In the genomic region with DNA sequence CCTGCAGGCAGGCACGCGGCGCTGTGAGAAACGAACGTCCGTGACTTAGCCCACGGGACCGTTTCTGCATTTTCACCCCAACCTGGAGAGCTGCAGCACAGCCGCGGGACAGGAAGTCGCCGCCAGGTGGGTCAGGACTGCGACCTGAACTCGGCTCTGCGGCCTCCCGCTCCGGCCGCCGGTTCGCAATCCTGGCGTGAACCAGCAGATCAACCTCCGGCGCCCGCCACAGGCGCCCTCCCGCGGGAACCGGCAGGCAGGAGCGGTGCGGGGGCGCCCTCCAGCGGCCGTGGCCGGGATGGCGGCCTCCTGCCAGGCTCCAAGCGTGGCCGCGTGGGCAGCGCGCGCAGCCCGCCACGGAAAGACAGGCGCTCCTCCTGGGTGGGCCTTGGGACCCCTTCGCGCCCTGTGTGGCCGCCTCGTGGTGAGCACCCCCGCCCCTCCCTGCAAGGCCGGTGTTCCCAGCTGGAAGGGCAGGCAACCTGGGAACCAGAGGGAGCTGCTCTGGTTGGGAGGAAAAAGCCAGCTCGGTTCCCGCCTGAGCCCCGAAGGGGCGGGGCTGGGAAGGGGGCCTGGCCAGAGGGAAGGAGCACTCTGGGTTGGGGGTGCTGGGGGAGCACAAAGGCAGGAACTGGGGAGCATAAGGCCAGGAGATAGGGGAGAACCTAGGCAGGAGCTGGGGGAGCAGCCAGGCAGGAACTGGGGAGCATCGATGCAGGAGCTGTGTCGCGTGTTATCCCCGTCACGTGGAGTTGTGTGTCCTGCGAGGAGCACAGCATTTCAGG, we compare ENCODE assay signal across 1 cellular context.
A peak's percentile ranks its signal among the peaks of the same experiment; 100 is the strongest.
TF ChIP-seq lines count a peak whose summit lies in the region.

No MANE protein-coding gene starts in this region.

TF ChIP-seq in HepG2, 621 proteins besides CTCF, POLR2A, EP300 and RAD21 (continued from another document and continues in another):
- TF ChIP-seq, protein P1, sequence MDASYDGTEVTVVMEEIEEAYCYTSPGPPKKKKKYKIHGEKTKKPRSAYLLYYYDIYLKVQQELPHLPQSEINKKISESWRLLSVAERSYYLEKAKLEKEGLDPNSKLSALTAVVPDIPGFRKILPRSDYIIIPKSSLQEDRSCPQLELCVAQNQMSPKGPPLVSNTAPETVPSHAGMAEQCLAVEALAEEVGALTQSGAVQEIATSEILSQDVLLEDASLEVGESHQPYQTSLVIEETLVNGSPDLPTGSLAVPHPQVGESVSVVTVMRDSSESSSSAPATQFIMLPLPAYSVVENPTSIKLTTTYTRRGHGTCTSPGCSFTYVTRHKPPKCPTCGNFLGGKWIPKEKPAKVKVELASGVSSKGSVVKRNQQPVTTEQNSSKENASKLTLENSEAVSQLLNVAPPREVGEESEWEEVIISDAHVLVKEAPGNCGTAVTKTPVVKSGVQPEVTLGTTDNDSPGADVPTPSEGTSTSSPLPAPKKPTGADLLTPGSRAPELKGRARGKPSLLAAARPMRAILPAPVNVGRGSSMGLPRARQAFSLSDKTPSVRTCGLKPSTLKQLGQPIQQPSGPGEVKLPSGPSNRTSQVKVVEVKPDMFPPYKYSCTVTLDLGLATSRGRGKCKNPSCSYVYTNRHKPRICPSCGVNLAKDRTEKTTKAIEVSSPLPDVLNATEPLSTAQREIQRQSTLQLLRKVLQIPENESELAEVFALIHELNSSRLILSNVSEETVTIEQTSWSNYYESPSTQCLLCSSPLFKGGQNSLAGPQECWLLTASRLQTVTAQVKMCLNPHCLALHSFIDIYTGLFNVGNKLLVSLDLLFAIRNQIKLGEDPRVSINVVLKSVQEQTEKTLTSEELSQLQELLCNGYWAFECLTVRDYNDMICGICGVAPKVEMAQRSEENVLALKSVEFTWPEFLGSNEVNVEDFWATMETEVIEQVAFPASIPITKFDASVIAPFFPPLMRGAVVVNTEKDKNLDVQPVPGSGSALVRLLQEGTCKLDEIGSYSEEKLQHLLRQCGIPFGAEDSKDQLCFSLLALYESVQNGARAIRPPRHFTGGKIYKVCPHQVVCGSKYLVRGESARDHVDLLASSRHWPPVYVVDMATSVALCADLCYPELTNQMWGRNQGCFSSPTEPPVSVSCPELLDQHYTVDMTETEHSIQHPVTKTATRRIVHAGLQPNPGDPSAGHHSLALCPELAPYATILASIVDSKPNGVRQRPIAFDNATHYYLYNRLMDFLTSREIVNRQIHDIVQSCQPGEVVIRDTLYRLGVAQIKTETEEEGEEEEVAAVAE (CRISPR knock-in tag; IDR thresholded peaks at IDR 0.05; ENCODE audit: borderline replicate concordance): no peak
- TF ChIP-seq KLF16 (CRISPR knock-in tag; IDR thresholded peaks at IDR 0.05) (peak in 1 of 2 experiments; percentile 76; a peak in 1 of 4 replicates), CREM (IDR thresholded peaks at IDR 0.05) (no peak), CREM (CRISPR knock-in tag; IDR thresholded peaks at IDR 0.05) (no peak), SPEN (CRISPR knock-in tag; IDR thresholded peaks at IDR 0.05; ENCODE audit: low read depth) (peak; percentile 70), HINFP (CRISPR knock-in tag; IDR thresholded peaks at IDR 0.05; ENCODE audit: low read depth) (peak; percentile 73; the same call in 1 of the 2 replicates), PAX8 (CRISPR knock-in tag; IDR thresholded peaks at IDR 0.05; ENCODE audit: borderline replicate concordance) (peak; percentile 95; the same call in 1 of the 2 replicates), NFYC (CRISPR knock-in tag; IDR thresholded peaks at IDR 0.05) (peak; percentile 39; the same call in 1 of the 2 replicates), ZNF546 (CRISPR knock-in tag; conservative IDR thresholded peaks at IDR 0.05) (peak; percentile 68; the same call in 1 of the 2 replicates), HDAC2 (CRISPR knock-in tag; IDR thresholded peaks at IDR 0.05) (peak; percentile 41; the same call in 1 of the 2 replicates), ISX (CRISPR knock-in tag; conservative IDR thresholded peaks at IDR 0.05) (no peak), ZNF710 (CRISPR knock-in tag; IDR thresholded peaks at IDR 0.05; ENCODE audit: borderline replicate concordance) (peak; percentile 77), KAT8 (CRISPR knock-in tag; IDR thresholded peaks at IDR 0.05) (peak; percentile 76), ZNF232 (CRISPR knock-in tag; IDR thresholded peaks at IDR 0.05; ENCODE audit: borderline replicate concordance) (peak; percentile 22; the same call in 1 of the 2 replicates), ZNF468 (CRISPR knock-in tag; IDR thresholded peaks at IDR 0.05) (peak; percentile 62; the same call in 1 of the 2 replicates), RXRB (CRISPR knock-in tag; IDR thresholded peaks at IDR 0.05; ENCODE audit: borderline replicate concordance) (peak; percentile 56; the same call in 1 of the 2 replicates), MXD3 (CRISPR knock-in tag; IDR thresholded peaks at IDR 0.05) (0 out of 2 replicates have a peak, but pooled peaks have one; percentile 23), ZNF337 (CRISPR knock-in tag; IDR thresholded peaks at IDR 0.05; ENCODE audit: borderline replicate concordance, low read depth) (0 out of 2 replicates have a peak, but pooled peaks have one; percentile 61), ZBTB34 (CRISPR knock-in tag; IDR thresholded peaks at IDR 0.05) (peak; percentile 80; the same call in 1 of the 2 replicates), RXRA (CRISPR knock-in tag; IDR thresholded peaks at IDR 0.05) (peak; percentile 2), ZNF556 (CRISPR knock-in tag; IDR thresholded peaks at IDR 0.05; ENCODE audit: borderline replicate concordance) (peak; percentile 89), ZNF224 (CRISPR knock-in tag; IDR thresholded peaks at IDR 0.05) (peak; percentile 29; the same call in 1 of the 2 replicates), TCF7L2 (IDR thresholded peaks at IDR 0.05; ENCODE audit: low read depth, low read length) (no peak)
- TF ChIP-seq, protein P2, sequence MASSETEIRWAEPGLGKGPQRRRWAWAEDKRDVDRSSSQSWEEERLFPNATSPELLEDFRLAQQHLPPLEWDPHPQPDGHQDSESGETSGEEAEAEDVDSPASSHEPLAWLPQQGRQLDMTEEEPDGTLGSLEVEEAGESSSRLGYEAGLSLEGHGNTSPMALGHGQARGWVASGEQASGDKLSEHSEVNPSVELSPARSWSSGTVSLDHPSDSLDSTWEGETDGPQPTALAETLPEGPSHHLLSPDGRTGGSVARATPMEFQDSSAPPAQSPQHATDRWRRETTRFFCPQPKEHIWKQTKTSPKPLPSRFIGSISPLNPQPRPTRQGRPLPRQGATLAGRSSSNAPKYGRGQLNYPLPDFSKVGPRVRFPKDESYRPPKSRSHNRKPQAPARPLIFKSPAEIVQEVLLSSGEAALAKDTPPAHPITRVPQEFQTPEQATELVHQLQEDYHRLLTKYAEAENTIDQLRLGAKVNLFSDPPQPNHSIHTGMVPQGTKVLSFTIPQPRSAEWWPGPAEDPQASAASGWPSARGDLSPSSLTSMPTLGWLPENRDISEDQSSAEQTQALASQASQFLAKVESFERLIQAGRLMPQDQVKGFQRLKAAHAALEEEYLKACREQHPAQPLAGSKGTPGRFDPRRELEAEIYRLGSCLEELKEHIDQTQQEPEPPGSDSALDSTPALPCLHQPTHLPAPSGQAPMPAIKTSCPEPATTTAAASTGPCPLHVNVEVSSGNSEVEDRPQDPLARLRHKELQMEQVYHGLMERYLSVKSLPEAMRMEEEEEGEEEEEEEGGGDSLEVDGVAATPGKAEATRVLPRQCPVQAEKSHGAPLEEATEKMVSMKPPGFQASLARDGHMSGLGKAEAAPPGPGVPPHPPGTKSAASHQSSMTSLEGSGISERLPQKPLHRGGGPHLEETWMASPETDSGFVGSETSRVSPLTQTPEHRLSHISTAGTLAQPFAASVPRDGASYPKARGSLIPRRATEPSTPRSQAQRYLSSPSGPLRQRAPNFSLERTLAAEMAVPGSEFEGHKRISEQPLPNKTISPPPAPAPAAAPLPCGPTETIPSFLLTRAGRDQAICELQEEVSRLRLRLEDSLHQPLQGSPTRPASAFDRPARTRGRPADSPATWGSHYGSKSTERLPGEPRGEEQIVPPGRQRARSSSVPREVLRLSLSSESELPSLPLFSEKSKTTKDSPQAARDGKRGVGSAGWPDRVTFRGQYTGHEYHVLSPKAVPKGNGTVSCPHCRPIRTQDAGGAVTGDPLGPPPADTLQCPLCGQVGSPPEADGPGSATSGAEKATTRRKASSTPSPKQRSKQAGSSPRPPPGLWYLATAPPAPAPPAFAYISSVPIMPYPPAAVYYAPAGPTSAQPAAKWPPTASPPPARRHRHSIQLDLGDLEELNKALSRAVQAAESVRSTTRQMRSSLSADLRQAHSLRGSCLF (CRISPR knock-in tag; IDR thresholded peaks at IDR 0.05; ENCODE audit: borderline replicate concordance): no peak
- TF ChIP-seq, protein P3, sequence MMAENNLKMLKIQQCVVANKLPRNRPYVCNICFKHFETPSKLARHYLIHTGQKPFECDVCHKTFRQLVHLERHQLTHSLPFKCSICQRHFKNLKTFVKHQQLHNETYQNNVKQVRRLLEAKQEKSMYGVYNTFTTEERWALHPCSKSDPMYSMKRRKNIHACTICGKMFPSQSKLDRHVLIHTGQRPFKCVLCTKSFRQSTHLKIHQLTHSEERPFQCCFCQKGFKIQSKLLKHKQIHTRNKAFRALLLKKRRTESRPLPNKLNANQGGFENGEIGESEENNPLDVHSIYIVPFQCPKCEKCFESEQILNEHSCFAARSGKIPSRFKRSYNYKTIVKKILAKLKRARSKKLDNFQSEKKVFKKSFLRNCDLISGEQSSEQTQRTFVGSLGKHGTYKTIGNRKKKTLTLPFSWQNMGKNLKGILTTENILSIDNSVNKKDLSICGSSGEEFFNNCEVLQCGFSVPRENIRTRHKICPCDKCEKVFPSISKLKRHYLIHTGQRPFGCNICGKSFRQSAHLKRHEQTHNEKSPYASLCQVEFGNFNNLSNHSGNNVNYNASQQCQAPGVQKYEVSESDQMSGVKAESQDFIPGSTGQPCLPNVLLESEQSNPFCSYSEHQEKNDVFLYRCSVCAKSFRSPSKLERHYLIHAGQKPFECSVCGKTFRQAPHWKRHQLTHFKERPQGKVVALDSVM (CRISPR knock-in tag; IDR thresholded peaks at IDR 0.05): peak; percentile 79
- TF ChIP-seq, protein P4, sequence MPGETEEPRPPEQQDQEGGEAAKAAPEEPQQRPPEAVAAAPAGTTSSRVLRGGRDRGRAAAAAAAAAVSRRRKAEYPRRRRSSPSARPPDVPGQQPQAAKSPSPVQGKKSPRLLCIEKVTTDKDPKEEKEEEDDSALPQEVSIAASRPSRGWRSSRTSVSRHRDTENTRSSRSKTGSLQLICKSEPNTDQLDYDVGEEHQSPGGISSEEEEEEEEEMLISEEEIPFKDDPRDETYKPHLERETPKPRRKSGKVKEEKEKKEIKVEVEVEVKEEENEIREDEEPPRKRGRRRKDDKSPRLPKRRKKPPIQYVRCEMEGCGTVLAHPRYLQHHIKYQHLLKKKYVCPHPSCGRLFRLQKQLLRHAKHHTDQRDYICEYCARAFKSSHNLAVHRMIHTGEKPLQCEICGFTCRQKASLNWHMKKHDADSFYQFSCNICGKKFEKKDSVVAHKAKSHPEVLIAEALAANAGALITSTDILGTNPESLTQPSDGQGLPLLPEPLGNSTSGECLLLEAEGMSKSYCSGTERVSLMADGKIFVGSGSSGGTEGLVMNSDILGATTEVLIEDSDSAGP (CRISPR knock-in tag; IDR thresholded peaks at IDR 0.05; ENCODE audit: borderline replicate concordance): peak; percentile 83
- TF ChIP-seq, protein P5, sequence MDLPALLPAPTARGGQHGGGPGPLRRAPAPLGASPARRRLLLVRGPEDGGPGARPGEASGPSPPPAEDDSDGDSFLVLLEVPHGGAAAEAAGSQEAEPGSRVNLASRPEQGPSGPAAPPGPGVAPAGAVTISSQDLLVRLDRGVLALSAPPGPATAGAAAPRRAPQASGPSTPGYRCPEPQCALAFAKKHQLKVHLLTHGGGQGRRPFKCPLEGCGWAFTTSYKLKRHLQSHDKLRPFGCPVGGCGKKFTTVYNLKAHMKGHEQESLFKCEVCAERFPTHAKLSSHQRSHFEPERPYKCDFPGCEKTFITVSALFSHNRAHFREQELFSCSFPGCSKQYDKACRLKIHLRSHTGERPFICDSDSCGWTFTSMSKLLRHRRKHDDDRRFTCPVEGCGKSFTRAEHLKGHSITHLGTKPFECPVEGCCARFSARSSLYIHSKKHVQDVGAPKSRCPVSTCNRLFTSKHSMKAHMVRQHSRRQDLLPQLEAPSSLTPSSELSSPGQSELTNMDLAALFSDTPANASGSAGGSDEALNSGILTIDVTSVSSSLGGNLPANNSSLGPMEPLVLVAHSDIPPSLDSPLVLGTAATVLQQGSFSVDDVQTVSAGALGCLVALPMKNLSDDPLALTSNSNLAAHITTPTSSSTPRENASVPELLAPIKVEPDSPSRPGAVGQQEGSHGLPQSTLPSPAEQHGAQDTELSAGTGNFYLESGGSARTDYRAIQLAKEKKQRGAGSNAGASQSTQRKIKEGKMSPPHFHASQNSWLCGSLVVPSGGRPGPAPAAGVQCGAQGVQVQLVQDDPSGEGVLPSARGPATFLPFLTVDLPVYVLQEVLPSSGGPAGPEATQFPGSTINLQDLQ (CRISPR knock-in tag; IDR thresholded peaks at IDR 0.05): peak; percentile 83; the same call in 1 of the 2 replicates
